Comparison of ENCODE assay signal across 1 cellular context in genomic region chr20:46070215-46070910, GRCh38.
A peak's percentile ranks its signal among the peaks of the same experiment; 100 is the strongest.
TF ChIP-seq lines count a peak whose summit lies in the region.

No MANE protein-coding gene starts in this region.

TF ChIP-seq in H1, 55 proteins besides CTCF, POLR2A, EP300 and RAD21:
- TF ChIP-seq POLR2AphosphoS5 (IDR thresholded peaks at IDR 0.05; ENCODE audit: low read depth, low read length): no peak
- TF ChIP-seq BACH1 (IDR thresholded peaks at IDR 0.05; ENCODE audit: low read length): peak; percentile 51
TF ChIP-seq in H1: peak in this region for 1.
